In genomic region chr11:44110231-44110679, GRCh38 we compare ENCODE assay signal across 1 cellular context.
TF ChIP-seq lines count a peak whose summit lies in the region.

No MANE protein-coding gene starts in this region.

TF ChIP-seq in HEK293, 187 proteins besides CTCF, POLR2A, EP300 and RAD21 (continued from another document):
- TF ChIP-seq SCRT1 (tag by site-specific recombination; IDR thresholded peaks at IDR 0.05; ENCODE audit: borderline replicate concordance), result no peak
- no peak for TF ChIP-seq ZNF274 (IDR thresholded peaks at IDR 0.05; ENCODE audit: low read length)
- no peak for TF ChIP-seq ZNF274 (tag by site-specific recombination; IDR thresholded peaks at IDR 0.05; ENCODE audit: borderline replicate concordance)
